8 cellular contexts compared by ENCODE assay signal in the genomic region with DNA sequence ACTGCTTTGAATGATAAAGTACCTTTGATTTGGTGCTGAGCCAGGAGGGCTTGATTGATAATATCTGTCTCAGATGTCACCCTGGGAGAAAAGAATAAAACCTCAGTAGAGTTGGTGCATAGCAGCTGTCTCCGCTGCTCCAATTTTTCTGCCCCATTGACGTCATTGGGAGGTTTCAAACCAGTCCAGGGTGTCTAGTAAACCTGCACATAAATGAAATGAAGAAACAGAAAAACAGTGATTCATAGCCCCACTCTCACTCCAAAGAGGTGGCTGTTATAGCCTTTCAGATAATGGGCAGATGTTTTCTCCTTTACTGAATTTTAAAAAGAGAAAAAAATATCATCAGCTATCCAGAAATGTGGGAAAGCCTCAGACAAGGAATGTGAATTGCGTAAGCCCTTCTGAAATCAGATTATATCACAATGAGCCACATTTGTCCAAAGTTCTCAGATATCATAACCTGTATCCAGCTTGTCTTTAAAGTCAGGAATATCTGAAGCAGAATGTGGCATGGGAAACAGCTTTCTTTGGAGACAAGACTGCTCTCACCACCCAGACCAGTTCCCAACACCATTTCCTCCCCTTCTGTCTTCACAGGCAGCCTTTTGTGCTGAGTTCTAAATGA.
DNase-seq lines count a peak whose midpoint lies in the region; ATAC-seq and TF ChIP-seq lines count a peak whose summit lies in the region.

No MANE protein-coding gene starts in this region.

- H3K4me1 ChIP-seq in heart left ventricle = peaks cover 0 to 4% (median 0%) of the 10 kb centered on the region in 12 donors
- no peaks in the 10 kb centered on the region for H3K4me1 ChIP-seq in left ventricle myocardium inferior
- peaks cover 0 to 16% of the 10 kb centered on the region in 2 donors for H3K4me1 ChIP-seq in uterus
- H3K4me1 ChIP-seq in lower lobe of right lung = no peaks in the 10 kb centered on the region

- H3K27me3 ChIP-seq in heart left ventricle (no peaks in the 10 kb centered on the region), left ventricle myocardium inferior (ENCODE audit: low read depth) (no peaks in the 10 kb centered on the region), uterus (no peaks in the 10 kb centered on the region), lower lobe of right lung (ENCODE audit: low read depth) (no peaks in the 10 kb centered on the region)

- H3K4me3 ChIP-seq in heart left ventricle = no peak overlapping the region
- no peak overlapping the region for H3K4me3 ChIP-seq in left ventricle myocardium inferior
- no peak overlapping the region for H3K4me3 ChIP-seq in uterus
- no peak overlapping the region for H3K4me3 ChIP-seq in lower lobe of right lung

- H3K9me3 ChIP-seq in heart left ventricle (no peaks in the 10 kb centered on the region), left ventricle myocardium inferior (replicated peaks) (no peaks in the 10 kb centered on the region), uterus (no peaks in the 10 kb centered on the region), lower lobe of right lung (no peaks in the 10 kb centered on the region)

- WGBS in heart left ventricle, 4 donors = 58 to 68% (median 66%) methylated on average over 3 of the region's 3 CpGs

- H3K36me3 ChIP-seq in heart left ventricle (no peaks in the 10 kb centered on the region), left ventricle myocardium inferior (no peaks in the 10 kb centered on the region), uterus (no peaks in the 10 kb centered on the region), lower lobe of right lung (no peaks in the 10 kb centered on the region)

- TF ChIP-seq CTCF in heart left ventricle (IDR thresholded peaks at IDR 0.05) = no peak
- no peak for TF ChIP-seq CTCF in left ventricle myocardium inferior (IDR thresholded peaks at IDR 0.05; ENCODE audit: borderline replicate concordance)
- peak in 1 of 4 experiments; percentile 2 for TF ChIP-seq CTCF in uterus (IDR thresholded peaks at IDR 0.05)
- TF ChIP-seq CTCF in lower lobe of right lung (IDR thresholded peaks at IDR 0.05) = no peak

- H3K27ac ChIP-seq in heart left ventricle (peak overlapping the region in 2 of 12 donors; percentile 1 to 64), left ventricle myocardium inferior (replicated peaks) (no peak overlapping the region), uterus (peak overlapping the region; percentile 43 to 60), lower lobe of right lung (no peak overlapping the region)

- TF ChIP-seq POLR2A in heart left ventricle (IDR thresholded peaks at IDR 0.05) (no peak), uterus (IDR thresholded peaks at IDR 0.05) (no peak)

- peak in 1 of 5 donors; percentile 29 for DNase-seq in heart left ventricle
- DNase-seq in left ventricle myocardium inferior = no peak
- DNase-seq in activated CD8-positive, alpha-beta memory T cell treated with anti-CD3 and anti-CD28 coated beads, Interleukin-2, amount 50 U/mL, for 48 hours = peak; percentile 58
- peak; percentile 31 for DNase-seq in left kidney (ENCODE audit: low read depth, low spot score)
- DNase-seq in uterus = peak; percentile 50 to 61
- no peak for DNase-seq in posterior cingulate gyrus
- no peak for DNase-seq in lower lobe of right lung

- ATAC-seq in heart left ventricle (peak in 3 of 4 donors; percentile 52 to 94 (median 59)), lower lobe of right lung (no peak), HG03342 (IDR thresholded peaks at IDR 0.05; ENCODE audit: unreplicated experiment) (no peak)

- intact Hi-C loops in heart left ventricle (cut with DNase I) = no loop called here
- intact Hi-C loops in left ventricle myocardium inferior (cut with micrococcal nuclease) = no loop called here
- intact Hi-C loops in uterus (cut with DNase I; ENCODE audit: low total_unique reads) = no loop called here
- intact Hi-C loops in posterior cingulate gyrus (cut with DNase I) = no loop called here
- intact Hi-C loops in lower lobe of right lung (cut with DNase I) = no loop called here

Comparison
In these comparisons a context has a peak if more than half of its experiments do, and no peak if none do; other contexts are left out.
1. ATAC-seq: peak in heart left ventricle (3 of 4); none in lower lobe of right lung (0 of 2) and HG03342 (single experiment).
2. DNase-seq: peak in activated CD8-positive, alpha-beta memory T cell treated with anti-CD3 and anti-CD28 coated beads, Interleukin-2, amount 50 U/mL, for 48 hours (single experiment), left kidney (single experiment) and uterus (2 of 2); none in left ventricle myocardium inferior (single experiment), posterior cingulate gyrus (0 of 10) and lower lobe of right lung (single experiment).
3. H3K27ac ChIP-seq: peak in uterus (2 of 2); none in left ventricle myocardium inferior (single experiment) and lower lobe of right lung (single experiment).